In the genomic region with DNA sequence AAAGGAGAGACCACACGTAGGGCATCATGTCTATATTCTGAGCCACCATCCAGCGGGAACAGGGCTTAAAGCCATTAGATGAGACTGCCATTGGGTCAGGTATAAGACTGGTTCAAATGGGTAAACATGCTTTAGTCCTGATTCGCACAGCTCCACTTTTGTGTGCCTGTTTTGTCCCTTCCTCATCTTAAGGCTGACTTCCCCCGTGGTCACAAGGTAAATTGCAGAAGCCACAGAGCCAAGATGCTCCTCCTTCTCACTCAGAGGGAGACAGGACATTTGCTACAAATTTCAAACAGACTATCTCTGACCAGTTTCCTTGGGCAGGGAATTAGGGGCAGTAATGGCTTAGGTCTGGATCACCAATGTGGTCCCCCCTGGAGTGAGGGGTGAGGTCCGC, we compare ENCODE assay signal across 1 cellular context.
TF ChIP-seq lines count a peak whose summit lies in the region.

No MANE protein-coding gene starts in this region.

TF ChIP-seq in HepG2, 621 proteins besides CTCF, POLR2A, EP300 and RAD21:
- TF ChIP-seq ZNF562 (CRISPR knock-in tag; IDR thresholded peaks at IDR 0.05; ENCODE audit: borderline replicate concordance) (no peak), ARHGAP35 (CRISPR knock-in tag; IDR thresholded peaks at IDR 0.05; ENCODE audit: borderline replicate concordance) (no peak), ZNF382 (CRISPR knock-in tag; IDR thresholded peaks at IDR 0.05; ENCODE audit: borderline replicate concordance) (no peak), HMG20A (CRISPR knock-in tag; IDR thresholded peaks at IDR 0.05; ENCODE audit: borderline replicate concordance) (no peak), RARA (CRISPR knock-in tag; IDR thresholded peaks at IDR 0.05) (no peak), JUN (CRISPR knock-in tag; IDR thresholded peaks at IDR 0.05) (no peak), ZMYM3 (CRISPR knock-in tag; IDR thresholded peaks at IDR 0.05) (no peak), SP2 (CRISPR knock-in tag; IDR thresholded peaks at IDR 0.05) (no peak), NCOA2 (CRISPR knock-in tag; IDR thresholded peaks at IDR 0.05) (no peak), ZC3H13 (CRISPR knock-in tag; IDR thresholded peaks at IDR 0.05) (no peak), SRF (IDR thresholded peaks at IDR 0.05; ENCODE audit: low read depth, low read length) (no peak), ZNF567 (CRISPR knock-in tag; IDR thresholded peaks at IDR 0.05; ENCODE audit: borderline replicate concordance) (no peak), FOXJ3 (CRISPR knock-in tag; IDR thresholded peaks at IDR 0.05; ENCODE audit: borderline replicate concordance) (no peak), CBX2 (IDR thresholded peaks at IDR 0.05; ENCODE audit: low read depth, low read length) (no peak), CBX2 (CRISPR knock-in tag; IDR thresholded peaks at IDR 0.05; ENCODE audit: low read depth) (no peak)
- TF ChIP-seq, protein P1, sequence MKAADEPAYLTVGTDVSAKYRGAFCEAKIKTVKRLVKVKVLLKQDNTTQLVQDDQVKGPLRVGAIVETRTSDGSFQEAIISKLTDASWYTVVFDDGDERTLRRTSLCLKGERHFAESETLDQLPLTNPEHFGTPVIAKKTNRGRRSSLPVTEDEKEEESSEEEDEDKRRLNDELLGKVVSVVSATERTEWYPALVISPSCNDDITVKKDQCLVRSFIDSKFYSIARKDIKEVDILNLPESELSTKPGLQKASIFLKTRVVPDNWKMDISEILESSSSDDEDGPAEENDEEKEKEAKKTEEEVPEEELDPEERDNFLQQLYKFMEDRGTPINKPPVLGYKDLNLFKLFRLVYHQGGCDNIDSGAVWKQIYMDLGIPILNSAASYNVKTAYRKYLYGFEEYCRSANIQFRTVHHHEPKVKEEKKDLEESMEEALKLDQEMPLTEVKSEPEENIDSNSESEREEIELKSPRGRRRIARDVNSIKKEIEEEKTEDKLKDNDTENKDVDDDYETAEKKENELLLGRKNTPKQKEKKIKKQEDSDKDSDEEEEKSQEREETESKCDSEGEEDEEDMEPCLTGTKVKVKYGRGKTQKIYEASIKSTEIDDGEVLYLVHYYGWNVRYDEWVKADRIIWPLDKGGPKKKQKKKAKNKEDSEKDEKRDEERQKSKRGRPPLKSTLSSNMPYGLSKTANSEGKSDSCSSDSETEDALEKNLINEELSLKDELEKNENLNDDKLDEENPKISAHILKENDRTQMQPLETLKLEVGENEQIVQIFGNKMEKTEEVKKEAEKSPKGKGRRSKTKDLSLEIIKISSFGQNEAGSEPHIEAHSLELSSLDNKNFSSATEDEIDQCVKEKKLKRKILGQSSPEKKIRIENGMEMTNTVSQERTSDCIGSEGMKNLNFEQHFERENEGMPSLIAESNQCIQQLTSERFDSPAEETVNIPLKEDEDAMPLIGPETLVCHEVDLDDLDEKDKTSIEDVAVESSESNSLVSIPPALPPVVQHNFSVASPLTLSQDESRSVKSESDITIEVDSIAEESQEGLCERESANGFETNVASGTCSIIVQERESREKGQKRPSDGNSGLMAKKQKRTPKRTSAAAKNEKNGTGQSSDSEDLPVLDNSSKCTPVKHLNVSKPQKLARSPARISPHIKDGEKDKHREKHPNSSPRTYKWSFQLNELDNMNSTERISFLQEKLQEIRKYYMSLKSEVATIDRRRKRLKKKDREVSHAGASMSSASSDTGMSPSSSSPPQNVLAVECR (CRISPR knock-in tag; IDR thresholded peaks at IDR 0.05; ENCODE audit: borderline replicate concordance): no peak
